In the genomic region with DNA sequence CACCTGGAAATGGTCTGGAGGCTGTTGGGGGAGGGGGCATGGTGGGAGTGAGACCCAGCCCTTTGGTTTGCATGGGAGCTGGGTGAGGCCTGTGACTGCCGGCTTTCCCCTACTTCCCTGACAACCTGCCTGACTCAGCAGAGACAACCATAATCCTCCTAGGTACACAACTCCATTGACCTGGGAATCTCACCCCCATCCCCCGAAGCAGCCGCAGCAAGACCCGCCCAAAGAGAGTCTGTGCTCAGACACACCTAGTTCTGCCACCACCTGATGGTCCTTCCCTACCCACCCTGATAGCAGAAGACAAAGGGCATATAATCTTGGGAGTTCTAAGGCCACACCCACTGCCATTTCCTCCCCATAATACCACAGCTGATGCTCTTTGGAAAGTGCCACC, we compare ENCODE assay signal across 19 cellular contexts.
"Had no signal": no experiment of that assay in that cellular context is flagged by ENCODE, and none has a peak within 500 bp of the region (broad histone marks: within the 10 kb centered on the region; RNA-seq: fewer than 3 reads in every experiment).

No MANE protein-coding gene starts in this region.

- H3K9ac ChIP-seq: SK-N-SH had no signal

- DNase-seq: KBM-7, MV-4-11, NCI-H1048, NCI-H1105, NCI-H1417, NCI-H1436 treated with DMSO at 0.1 percent for 48 hours, NCI-H1694, NCI-H187 treated with DMSO at 0.1 percent for 48 hours, NCI-H2029 treated with DMSO at 0.1 percent for 48 hours, NCI-H2171 treated with DMSO at 0.1 percent for 48 hours, NCI-H345, NCI-H446 treated with DMSO at 0.1 percent for 48 hours, NCI-H524, NCI-H526 treated with DMSO at 0.1 percent for 48 hours, NCI-H748 treated with DMSO at 0.1 percent for 48 hours, SHP77, SK-N-SH had no signal

- H3K27ac ChIP-seq: RWPE1 had no signal

- H3K9me3 ChIP-seq: SK-N-SH had no signal

- ATAC-seq: Panc1 had no signal
